8 cellular contexts compared by ENCODE assay signal in genomic region chr9:27276182-27277030, GRCh38. TPM values are rescaled to one million over a fixed set of nuclear protein-coding genes. Genes with fewer than 3 reads are reported as not detected.
DNase-seq lines count a peak whose midpoint lies in the region; ATAC-seq and TF ChIP-seq lines count a peak whose summit lies in the region.

No MANE protein-coding gene starts in this region.

- DNase-seq in natural killer cell (no peak), NCI-H526 treated with DMSO at 0.1 percent for 48 hours (lab: John Stamatoyannopoulos, UW) (peak; percentile 53), T47D (ENCODE audit: low read depth in 1 of 2, low spot score in 1 of 2) (peak; percentile 45 to 63), left colon (no peak), tibial artery (no peak)
- no peak for DNase-seq in natural killer cell treated with Interleukin-12 subunit alpha and Interleukin-12 subunit beta and Interleukin-15 and Interleukin-18, amount 100 ng/mL, for 72 hours (ENCODE audit: low spot score)

- H3K27me3 Mint-ChIP-seq in natural killer cell (ENCODE audit: low read depth in 2 of 2) = no peaks in the 10 kb centered on the region
- no peaks in the 10 kb centered on the region for H3K27me3 Mint-ChIP-seq in natural killer cell treated with Interleukin-12 subunit alpha and Interleukin-12 subunit beta and Interleukin-15 and Interleukin-18, amount 100 ng/mL, for 72 hours

- no peaks in the 10 kb centered on the region for H3K36me3 Mint-ChIP-seq in natural killer cell
- no peaks in the 10 kb centered on the region for H3K36me3 Mint-ChIP-seq in natural killer cell treated with Interleukin-12 subunit alpha and Interleukin-12 subunit beta and Interleukin-15 and Interleukin-18, amount 100 ng/mL, for 72 hours

- no peaks in the 10 kb centered on the region for H3K27me3 ChIP-seq in tibial artery

- intact Hi-C loops in natural killer cell (cut with micrococcal nuclease) (no loop called here), left colon (cut with DNase I, micrococcal nuclease) (loop anchor here (5.0 to 10.0 kb wide), 2 partner anchors 242 to 244 kb away; no protein-coding TSS in a partner anchor), tibial artery (cut with DNase I; ENCODE audit: low total_unique reads) (loop anchor here (5.0 kb wide), 1 partner anchor 239 kb away; no protein-coding TSS in a partner anchor)

- no peak overlapping the region for H3K4me3 Mint-ChIP-seq in natural killer cell
- H3K4me3 Mint-ChIP-seq in natural killer cell treated with Interleukin-12 subunit alpha and Interleukin-12 subunit beta and Interleukin-15 and Interleukin-18, amount 100 ng/mL, for 72 hours = no peak overlapping the region

- no peaks in the 10 kb centered on the region for H3K9me3 Mint-ChIP-seq in natural killer cell
- H3K9me3 Mint-ChIP-seq in natural killer cell treated with Interleukin-12 subunit alpha and Interleukin-12 subunit beta and Interleukin-15 and Interleukin-18, amount 100 ng/mL, for 72 hours = no peaks in the 10 kb centered on the region

- peak; percentile 65 for TF ChIP-seq CTCF in natural killer cell (IDR thresholded peaks at IDR 0.05)
- TF ChIP-seq CTCF in tibial artery (IDR thresholded peaks at IDR 0.05) = peak; percentile 70 to 72

- no peaks in the 10 kb centered on the region for H3K9me3 ChIP-seq in tibial artery

- no peak overlapping the region for H3K27ac ChIP-seq in tibial artery

- H3K4me1 Mint-ChIP-seq in natural killer cell = no peaks in the 10 kb centered on the region
- H3K4me1 Mint-ChIP-seq in natural killer cell treated with Interleukin-12 subunit alpha and Interleukin-12 subunit beta and Interleukin-15 and Interleukin-18, amount 100 ng/mL, for 72 hours (ENCODE audit: low read depth in 2 of 2) = peaks cover 3 to 5% of the 10 kb centered on the region in 2 donors

- H3K4me3 ChIP-seq in tibial artery = peak overlapping the region in 1 of 2 donors; percentile 14

- in situ Hi-C loops in T47D (cut with HindIII; ENCODE audit: low pct_unique_long_range_greater_than_20kb, low sequenced_read_pairs) = no loop called here

- no peak overlapping the region for H3K27ac Mint-ChIP-seq in natural killer cell
- no peak overlapping the region for H3K27ac Mint-ChIP-seq in natural killer cell treated with Interleukin-12 subunit alpha and Interleukin-12 subunit beta and Interleukin-15 and Interleukin-18, amount 100 ng/mL, for 72 hours

- ATAC-seq in natural killer cell (peak in 1 of 3 donors; percentile 46), HG03342 (IDR thresholded peaks at IDR 0.05; ENCODE audit: unreplicated experiment) (peak; percentile 76), left colon (peak; percentile 72), GM18517 (IDR thresholded peaks at IDR 0.05; ENCODE audit: unreplicated experiment) (no peak)
- no peak for ATAC-seq in natural killer cell treated with Interleukin-12 subunit alpha and Interleukin-12 subunit beta and Interleukin-15 and Interleukin-18, amount 100 ng/mL, for 72 hours

- H3K36me3 ChIP-seq in tibial artery = no peaks in the 10 kb centered on the region

- H3K4me1 ChIP-seq in tibial artery = peaks cover 0 to 4% (median 0%) of the 10 kb centered on the region in 4 donors

RNA-seq across cellular contexts. Expression of gene EQTN, which starts 20.5 kb away (rescaled TPM):
- not detected for total RNA-seq in natural killer cell
- total RNA-seq in natural killer cell treated with Interleukin-12 subunit alpha and Interleukin-12 subunit beta and Interleukin-15 and Interleukin-18, amount 100 ng/mL, for 72 hours = not detected
- total RNA-seq in left colon = 1 to 10 TPM in 1 of 2 donors, under 1 TPM in 1; 0.45 to 1.5 TPM

Comparison
In these comparisons a context has a peak if more than half of its experiments do, and no peak if none do; other contexts are left out.
1. ATAC-seq: peak in HG03342 (single experiment) and left colon (single experiment); none in natural killer cell treated with Interleukin-12 subunit alpha and Interleukin-12 subunit beta and Interleukin-15 and Interleukin-18, amount 100 ng/mL, for 72 hours (0 of 2) and GM18517 (single experiment).
2. DNase-seq: peak in NCI-H526 treated with DMSO at 0.1 percent for 48 hours (single experiment) and T47D (2 of 2); none in natural killer cell (single experiment), natural killer cell treated with Interleukin-12 subunit alpha and Interleukin-12 subunit beta and Interleukin-15 and Interleukin-18, amount 100 ng/mL, for 72 hours (single experiment), left colon (0 of 2) and tibial artery (0 of 2).